ENCODE assay signal across 8 cellular contexts in the genomic region with DNA sequence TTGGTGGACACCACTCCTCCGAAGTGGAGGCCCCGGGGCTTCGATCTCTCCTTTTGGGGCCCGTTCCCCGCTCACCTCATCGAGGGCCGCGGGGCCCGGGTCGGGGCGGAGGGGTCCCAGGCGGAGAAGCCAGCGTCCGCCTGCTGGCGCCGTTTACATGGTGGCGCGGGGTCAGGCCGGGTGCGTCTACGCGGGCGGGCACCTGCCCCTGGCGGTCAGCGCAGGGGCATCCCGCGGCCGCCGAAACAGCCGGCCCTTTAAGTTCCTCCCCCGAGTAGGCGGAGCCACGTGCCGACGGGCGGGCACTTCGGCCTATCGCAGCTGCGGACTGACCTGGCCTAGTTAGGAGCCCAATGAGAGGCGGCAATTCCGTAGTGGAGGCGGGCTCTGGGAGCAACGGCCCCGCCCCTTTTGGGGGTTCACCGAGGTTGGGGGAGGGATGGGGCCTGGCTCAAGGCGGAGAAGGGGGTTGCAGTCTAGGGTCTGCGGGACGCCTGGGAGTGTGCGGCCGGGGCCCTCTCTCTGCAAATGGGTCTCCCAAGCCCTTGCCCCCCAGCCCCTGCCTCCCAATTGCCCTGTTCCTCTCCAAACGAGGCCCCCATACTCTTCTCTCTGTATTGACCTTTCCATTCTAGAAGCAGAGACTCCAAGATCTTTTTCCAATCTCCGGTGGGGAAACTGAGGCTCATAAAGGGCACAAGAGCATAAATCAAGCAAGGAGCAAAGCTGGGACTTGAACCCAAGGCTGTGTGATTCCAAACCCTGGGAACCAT. TPM values are rescaled to one million over a fixed set of nuclear protein-coding genes. Genes with fewer than 3 reads are reported as not detected.
DNase-seq lines count a peak whose midpoint lies in the region; ATAC-seq and TF ChIP-seq lines count a peak whose summit lies in the region.

A gene with protein sequence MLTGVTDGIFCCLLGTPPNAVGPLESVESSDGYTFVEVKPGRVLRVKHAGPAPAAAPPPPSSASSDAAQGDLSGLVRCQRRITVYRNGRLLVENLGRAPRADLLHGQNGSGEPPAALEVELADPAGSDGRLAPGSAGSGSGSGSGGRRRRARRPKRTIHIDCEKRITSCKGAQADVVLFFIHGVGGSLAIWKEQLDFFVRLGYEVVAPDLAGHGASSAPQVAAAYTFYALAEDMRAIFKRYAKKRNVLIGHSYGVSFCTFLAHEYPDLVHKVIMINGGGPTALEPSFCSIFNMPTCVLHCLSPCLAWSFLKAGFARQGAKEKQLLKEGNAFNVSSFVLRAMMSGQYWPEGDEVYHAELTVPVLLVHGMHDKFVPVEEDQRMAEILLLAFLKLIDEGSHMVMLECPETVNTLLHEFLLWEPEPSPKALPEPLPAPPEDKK (minus strand): TSS at position 259 of the 773 bp plus-strand sequence. CDS start 1,809 bp downstream, outside the sequence.

- no peaks in the 10 kb centered on the region for H3K36me3 ChIP-seq in GM23338 (ENCODE audit: insufficient read depth)
- no peaks in the 10 kb centered on the region for H3K36me3 ChIP-seq in Loucy (ENCODE audit: insufficient read depth, low read length)

- H3K27ac ChIP-seq in GM23338 (ENCODE audit: low read depth), result peak within 1 kb of the TSS; percentile 67; the same call in 1 of the 2 replicates

- ATAC-seq in GM23338, result peak; percentile 77
- ATAC-seq in stimulated activated naive CD8-positive, alpha-beta T cell treated with anti-CD3 and anti-CD28 coated beads, Interleukin-15, amount 100 ng/mL, for 72 hours, result peak; percentile 78

- H3K27ac Mint-ChIP-seq in GM23338 (peak within 1 kb of the TSS; percentile 51; the same call in 1 of the 2 replicates), neural crest cell (ENCODE audit: unreplicated experiment) (no peak within 1 kb of the TSS)
- H3K27ac Mint-ChIP-seq in stimulated activated naive CD8-positive, alpha-beta T cell treated with anti-CD3 and anti-CD28 coated beads, Interleukin-15, amount 100 ng/mL, for 72 hours, result peak within 1 kb of the TSS in 1 of 2 donors; percentile 63

- H3K4me3 Mint-ChIP-seq in GM23338 (peak within 1 kb of the TSS; percentile 70), neural crest cell (peak within 1 kb of the TSS; percentile 97)
- peak within 1 kb of the TSS; percentile 68 to 79 for H3K4me3 Mint-ChIP-seq in stimulated activated naive CD8-positive, alpha-beta T cell treated with anti-CD3 and anti-CD28 coated beads, Interleukin-15, amount 100 ng/mL, for 72 hours

- H3K27me3 ChIP-seq in GM23338 (ENCODE audit: insufficient read depth) (no peaks in the 10 kb centered on the region), Loucy (ENCODE audit: insufficient read depth, low read length, poor library complexity, severe bottlenecking) (no peaks in the 10 kb centered on the region)

- no peaks in the 10 kb centered on the region for H3K9me3 ChIP-seq in Loucy (ENCODE audit: insufficient read depth, low read depth, low read length)

- peaks cover 37% of the 10 kb centered on the region for H3K4me1 ChIP-seq in GM23338 (ENCODE audit: insufficient read depth)
- peaks cover 30% of the 10 kb centered on the region for H3K4me1 ChIP-seq in Loucy (ENCODE audit: insufficient read depth, low read length, poor library complexity, severe bottlenecking)

- H3K4me2 ChIP-seq in GM23338 (peak within 1 kb of the TSS; percentile 80), Loucy (ENCODE audit: low read depth, low read length, poor library complexity, severe bottlenecking) (peak within 1 kb of the TSS; percentile 83)

- H3K79me2 ChIP-seq in GM23338 (replicated peaks; ENCODE audit: insufficient read depth) (peaks cover 11% of the 10 kb centered on the region), Loucy (ENCODE audit: insufficient read depth, low read length) (peaks cover 39% of the 10 kb centered on the region)

- peak; percentile 95 for DNase-seq in EL
- peak; percentile 99 for DNase-seq in GM23338 (ENCODE audit: low spot score)
- DNase-seq in SHP77 (lab: John Stamatoyannopoulos, UW), result peak; percentile 89 to 95
- peak; percentile 92 for DNase-seq in activated gamma-delta T cell treated with Interleukin-2 at 50 U/mL for 16 hours
- DNase-seq in foreskin fibroblast, result peak; percentile 93 to 99
- peak; percentile 97 for DNase-seq in neural crest cell (ENCODE audit: low read depth, low spot score)
- DNase-seq in stimulated activated naive CD8-positive, alpha-beta T cell treated with anti-CD3 and anti-CD28 coated beads, Interleukin-15, amount 100 ng/mL, for 72 hours, result peak; percentile 93 to 97

- H3K27me3 Mint-ChIP-seq in GM23338 (ENCODE audit: insufficient read depth, low read depth, poor library complexity), result peaks cover 23% of the 10 kb centered on the region
- H3K27me3 Mint-ChIP-seq in neural crest cell (ENCODE audit: low read depth), result peaks cover 3% of the 10 kb centered on the region
- H3K27me3 Mint-ChIP-seq in stimulated activated naive CD8-positive, alpha-beta T cell treated with anti-CD3 and anti-CD28 coated beads, Interleukin-15, amount 100 ng/mL, for 72 hours, result no peaks in the 10 kb centered on the region

- H3K4me1 Mint-ChIP-seq in GM23338 (peaks cover 36% of the 10 kb centered on the region), neural crest cell (peaks cover 32% of the 10 kb centered on the region)
- H3K4me1 Mint-ChIP-seq in stimulated activated naive CD8-positive, alpha-beta T cell treated with anti-CD3 and anti-CD28 coated beads, Interleukin-15, amount 100 ng/mL, for 72 hours, result peaks cover 55% of the 10 kb centered on the region

- TF ChIP-seq CTCF in GM23338 (conservative IDR thresholded peaks at IDR 0.05; ENCODE audit: low read depth in 2 of 2) (peak; percentile 34 to 40), Loucy (conservative IDR thresholded peaks at IDR 0.05; ENCODE audit: low read length) (peak; percentile 53), foreskin fibroblast (IDR thresholded peaks at IDR 0.05; ENCODE audit: low read depth, low read length) (peak; percentile 29), neural crest cell (conservative IDR thresholded peaks at IDR 0.05) (peak; percentile 73)

- H3K9me3 Mint-ChIP-seq in GM23338 (peaks cover 3% of the 10 kb centered on the region; the same call in 2 of the 3 replicates), neural crest cell (no peaks in the 10 kb centered on the region)
- H3K9me3 Mint-ChIP-seq in stimulated activated naive CD8-positive, alpha-beta T cell treated with anti-CD3 and anti-CD28 coated beads, Interleukin-15, amount 100 ng/mL, for 72 hours, result no peaks in the 10 kb centered on the region

- H4K20me1 ChIP-seq in GM23338 (replicated peaks; ENCODE audit: insufficient read depth) (peaks cover 3% of the 10 kb centered on the region; the same call in 1 of the 2 replicates), Loucy (ENCODE audit: insufficient read depth, low read length, poor library complexity, severe bottlenecking) (no peaks in the 10 kb centered on the region)

- H3F3A ChIP-seq in GM23338 (replicated peaks; ENCODE audit: low read depth) (peaks cover 37% of the 10 kb centered on the region), Loucy (ENCODE audit: low read depth) (peaks cover 9% of the 10 kb centered on the region; the same call in 1 of the 2 replicates)

- H3K9ac ChIP-seq in Loucy (ENCODE audit: low read depth, low read length, poor library complexity, severe bottlenecking), result peak within 1 kb of the TSS; percentile 83

- H2AFZ ChIP-seq in GM23338 (no peak within 1 kb of the TSS), Loucy (ENCODE audit: low read length) (peak within 1 kb of the TSS; percentile 77)

- H3K36me3 Mint-ChIP-seq in GM23338 (ENCODE audit: low read depth) (peaks cover 14% of the 10 kb centered on the region), neural crest cell (ENCODE audit: low read depth) (peaks cover 3% of the 10 kb centered on the region)

- peak within 1 kb of the TSS; percentile 74 for H3K4me3 ChIP-seq in GM23338
- peak within 1 kb of the TSS; percentile 77 for H3K4me3 ChIP-seq in Loucy (ENCODE audit: low read length, poor library complexity, severe bottlenecking)
- H3K4me3 ChIP-seq in foreskin fibroblast (ENCODE audit: low read depth in 1 of 2, low read length in 2 of 2), result peak within 1 kb of the TSS; percentile 62 to 70

- H3K9me2 ChIP-seq in GM23338 (ENCODE audit: insufficient read depth), result no peaks in the 10 kb centered on the region
- no peaks in the 10 kb centered on the region for H3K9me2 ChIP-seq in Loucy (replicated peaks; ENCODE audit: low read depth, low read length)

TF ChIP-seq in GM23338, 12 proteins besides CTCF, POLR2A, EP300 and RAD21:
- peak; percentile 79 for TF ChIP-seq POLR2AphosphoS5 (IDR thresholded peaks at IDR 0.05; ENCODE audit: low read depth)
- peak; percentile 75 for TF ChIP-seq CREB1 (CRISPR knock-in tag; IDR thresholded peaks at IDR 0.05; ENCODE audit: low read depth)
- TF ChIP-seq NANOG (IDR thresholded peaks at IDR 0.05; ENCODE audit: borderline replicate concordance), result no peak
TF ChIP-seq in GM23338: peak in this region for 2.

RNA-seq across cellular contexts. Expression of the gene that starts here (rescaled TPM):
- 11.4 and 16.5 TPM in 2 replicates for total RNA-seq in GM23338 (2014; rRNA removed; shearing (Covaris generic))
- 5.0 and 5.5 TPM in 2 replicates for polyA plus RNA-seq in GM23338 (2016; fragmentation: Nextera tagmentation; extraction: Ambion mirVana)
- 8.1 and 8.5 TPM in 2 replicates for total RNA-seq in neural crest cell

Comparison
In these comparisons a context has a peak if more than half of its experiments do, and no peak if none do; other contexts are left out.
1. Peak in every context shown above with its lines: DNase-seq, ATAC-seq, H3K4me3 ChIP-seq and H3K27ac ChIP-seq.